ENCODE assay signal across 2 cellular contexts in the genomic region with DNA sequence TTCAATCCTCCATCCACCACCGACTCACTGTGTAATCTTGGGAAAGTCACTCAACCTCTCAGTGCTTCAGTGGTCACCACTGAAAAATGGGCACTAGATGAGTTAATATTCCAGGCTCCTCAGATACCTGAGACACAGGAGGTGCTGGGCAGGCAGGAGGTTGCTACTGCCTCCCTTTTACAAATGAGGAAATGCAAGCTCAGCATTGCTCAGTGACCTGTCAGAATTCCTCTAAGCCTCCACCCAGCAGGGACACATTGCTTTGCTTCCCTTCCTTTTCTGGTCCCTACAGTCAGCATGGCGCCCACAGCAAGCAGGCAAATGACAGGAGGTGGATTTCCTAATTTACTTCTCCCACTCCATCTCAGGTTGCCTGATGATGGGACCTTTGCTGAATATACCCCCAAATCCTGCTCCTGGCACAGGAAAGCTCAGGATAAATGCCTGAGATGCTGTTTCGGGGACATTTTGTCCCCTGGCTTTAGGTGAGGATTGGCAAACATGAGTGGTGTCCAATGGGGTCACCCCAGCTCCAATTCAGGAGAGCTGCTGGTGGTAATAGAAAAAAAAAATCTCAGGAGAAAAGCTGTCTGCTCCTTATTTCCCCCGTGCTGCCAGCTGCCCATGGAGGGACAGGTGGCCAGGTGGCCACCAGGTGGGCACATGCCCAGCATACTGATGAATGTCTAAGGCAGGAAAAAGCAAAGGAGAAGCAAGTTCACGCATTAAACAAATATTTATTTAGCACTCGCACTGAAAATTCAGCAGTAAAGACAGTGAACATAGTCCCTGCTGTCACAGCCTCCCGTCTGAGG.
TF ChIP-seq lines count a peak whose summit lies in the region.

No MANE protein-coding gene starts in this region.

TF ChIP-seq in A549, 52 proteins besides CTCF, POLR2A, EP300 and RAD21:
- TF ChIP-seq MAFK (IDR thresholded peaks at IDR 0.05; ENCODE audit: partially characterized antibody) (peak; percentile 93), JUN (IDR thresholded peaks at IDR 0.05) (no peak)

TF ChIP-seq in HCT116, 20 proteins besides CTCF, POLR2A, EP300 and RAD21:
- TF ChIP-seq FOSL1 (IDR thresholded peaks at IDR 0.05; ENCODE audit: low read depth) = no peak
- TF ChIP-seq EGR1 (IDR thresholded peaks at IDR 0.05; ENCODE audit: low read depth) = no peak
- no peak for TF ChIP-seq YY1 (IDR thresholded peaks at IDR 0.05; ENCODE audit: extremely low read depth, insufficient replicate concordance, low read depth, low read length)
- no peak for TF ChIP-seq SIN3A (IDR thresholded peaks at IDR 0.05; ENCODE audit: low read depth)
- TF ChIP-seq, protein P1, sequence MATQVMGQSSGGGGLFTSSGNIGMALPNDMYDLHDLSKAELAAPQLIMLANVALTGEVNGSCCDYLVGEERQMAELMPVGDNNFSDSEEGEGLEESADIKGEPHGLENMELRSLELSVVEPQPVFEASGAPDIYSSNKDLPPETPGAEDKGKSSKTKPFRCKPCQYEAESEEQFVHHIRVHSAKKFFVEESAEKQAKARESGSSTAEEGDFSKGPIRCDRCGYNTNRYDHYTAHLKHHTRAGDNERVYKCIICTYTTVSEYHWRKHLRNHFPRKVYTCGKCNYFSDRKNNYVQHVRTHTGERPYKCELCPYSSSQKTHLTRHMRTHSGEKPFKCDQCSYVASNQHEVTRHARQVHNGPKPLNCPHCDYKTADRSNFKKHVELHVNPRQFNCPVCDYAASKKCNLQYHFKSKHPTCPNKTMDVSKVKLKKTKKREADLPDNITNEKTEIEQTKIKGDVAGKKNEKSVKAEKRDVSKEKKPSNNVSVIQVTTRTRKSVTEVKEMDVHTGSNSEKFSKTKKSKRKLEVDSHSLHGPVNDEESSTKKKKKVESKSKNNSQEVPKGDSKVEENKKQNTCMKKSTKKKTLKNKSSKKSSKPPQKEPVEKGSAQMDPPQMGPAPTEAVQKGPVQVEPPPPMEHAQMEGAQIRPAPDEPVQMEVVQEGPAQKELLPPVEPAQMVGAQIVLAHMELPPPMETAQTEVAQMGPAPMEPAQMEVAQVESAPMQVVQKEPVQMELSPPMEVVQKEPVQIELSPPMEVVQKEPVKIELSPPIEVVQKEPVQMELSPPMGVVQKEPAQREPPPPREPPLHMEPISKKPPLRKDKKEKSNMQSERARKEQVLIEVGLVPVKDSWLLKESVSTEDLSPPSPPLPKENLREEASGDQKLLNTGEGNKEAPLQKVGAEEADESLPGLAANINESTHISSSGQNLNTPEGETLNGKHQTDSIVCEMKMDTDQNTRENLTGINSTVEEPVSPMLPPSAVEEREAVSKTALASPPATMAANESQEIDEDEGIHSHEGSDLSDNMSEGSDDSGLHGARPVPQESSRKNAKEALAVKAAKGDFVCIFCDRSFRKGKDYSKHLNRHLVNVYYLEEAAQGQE (IDR thresholded peaks at IDR 0.05; ENCODE audit: low read depth) = no peak
